Comparison of ENCODE assay signal across 8 cellular contexts in genomic region chr20:46104262-46104661, GRCh38. TPM values are rescaled to one million over a fixed set of nuclear protein-coding genes. Genes with fewer than 3 reads are reported as not detected.
"Had no signal": no experiment of that assay in that cellular context is flagged by ENCODE, and none has a peak within 500 bp of the region (broad histone marks: within the 10 kb centered on the region; RNA-seq: fewer than 3 reads in every experiment).

No MANE protein-coding gene starts in this region.

- DNase-seq: IMR-90, KBM-7, KG1 had no signal

- H3K4me3 ChIP-seq: K562 had no signal

- ATAC-seq: K562 had no signal

- H3K27ac ChIP-seq: HL-60 had no signal

- FAIRE-seq: HTR-8/SVneo, K562 had no signal

RNA-seq across cellular contexts. Expression of gene CD40, which starts 13.9 kb away (rescaled TPM):
- total RNA-seq: HT-29, HT1080 had no signal
